ENCODE assay signal across 31 cellular contexts in the genomic region with DNA sequence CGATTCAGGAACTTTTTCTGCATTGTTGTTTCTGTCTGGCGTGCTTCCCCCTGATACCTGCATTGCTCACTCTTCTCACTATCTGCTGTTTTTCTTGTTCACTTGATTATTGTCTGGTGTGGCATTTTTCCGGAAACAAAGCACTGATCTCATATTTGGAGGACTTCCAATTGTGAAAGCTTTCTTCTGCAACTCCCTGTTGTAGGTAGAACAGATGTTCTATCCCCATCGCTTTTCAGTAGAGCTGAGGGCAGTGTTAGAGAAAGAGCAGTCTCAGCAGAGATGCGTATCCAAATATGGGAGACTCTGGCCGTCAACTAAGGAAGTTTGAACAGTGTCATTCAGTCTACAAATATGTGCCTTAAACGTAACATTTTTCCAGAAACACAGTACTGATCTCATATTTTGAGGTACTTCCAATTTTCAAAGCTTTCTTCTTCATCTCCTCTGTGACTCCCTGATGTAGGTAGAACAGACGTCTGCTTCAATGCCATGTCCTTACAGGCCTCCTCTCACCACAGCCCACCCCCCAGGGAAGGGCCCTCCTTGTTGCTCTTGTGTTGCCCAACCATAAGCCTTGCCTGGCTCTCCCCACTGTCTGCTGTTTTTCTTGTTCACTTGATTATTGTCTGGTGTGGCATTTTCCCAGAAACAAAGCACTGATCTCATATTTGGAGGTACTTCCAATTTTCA. TPM values are rescaled to one million over a fixed set of nuclear protein-coding genes. Genes with fewer than 3 reads are reported as not detected.
DNase-seq lines count a peak whose midpoint lies in the region; ATAC-seq, FAIRE-seq and TF ChIP-seq lines count a peak whose summit lies in the region.
"Had no signal": no experiment of that assay in that cellular context is flagged by ENCODE, and none has a peak within 500 bp of the region (broad histone marks: within the 10 kb centered on the region; RNA-seq: fewer than 3 reads in every experiment).

No MANE protein-coding gene starts in this region.

- no peaks in the 10 kb centered on the region for H3K27me3 ChIP-seq in right cardiac atrium (ENCODE audit: control insufficient read depth, insufficient read depth)
- H3K27me3 ChIP-seq in HepG2 (ENCODE audit: control insufficient read depth in 1 of 2, insufficient read depth in 2 of 2, low read length in 2 of 2) = no peaks in the 10 kb centered on the region
- H3K27me3 ChIP-seq in GM23338 (ENCODE audit: insufficient read depth) = no peaks in the 10 kb centered on the region
- H3K27me3 ChIP-seq: BLaER1 treated with 17β-estradiol and CSF1 and Interleukin-3, amounts not matched to agents 10 nM and 100 nM; ovary; upper lobe of right lung had no signal

- intact Hi-C loops in right cardiac atrium (cut with DNase I) (no loop called here), Right ventricle myocardium inferior (cut with DNase I) (no loop called here), HepG2 (cut with micrococcal nuclease; ENCODE audit: unreplicated experiment) (no loop called here)

- H3K4me2 ChIP-seq in HepG2 (ENCODE audit: low read depth, low read length) = no peak overlapping the region
- no peak overlapping the region for H3K4me2 ChIP-seq in GM23338
- H3K4me2 ChIP-seq: BLaER1 treated with 17β-estradiol and CSF1 and Interleukin-3, amounts not matched to agents 10 nM and 100 nM had no signal

- no peak overlapping the region for H3K9ac ChIP-seq in HepG2 (ENCODE audit: insufficient read depth, low read depth, low read length)
- H3K9ac ChIP-seq: BLaER1 treated with 17β-estradiol and CSF1 and Interleukin-3, amounts not matched to agents 10 nM and 100 nM had no signal

- TF ChIP-seq EP300 in HepG2 (IDR thresholded peaks at IDR 0.05; ENCODE audit: low read depth in 2 of 2, low read length in 2 of 2) = no peak
- no peak for TF ChIP-seq EP300 in HepG2 (CRISPR knock-in tag; IDR thresholded peaks at IDR 0.05; ENCODE audit: borderline replicate concordance)

- H3K36me3 ChIP-seq in HepG2 (replicated peaks in 1 of 2; ENCODE audit: control insufficient read depth in 1 of 2, insufficient read depth in 2 of 2, low read length in 2 of 2) (no peaks in the 10 kb centered on the region), GM23338 (ENCODE audit: insufficient read depth) (0 out of 2 replicates have a peak, but pooled peaks cover 3% of the 10 kb centered on the region)
- H3K36me3 ChIP-seq: ovary had no signal

- H4K20me1 ChIP-seq in HepG2 (ENCODE audit: insufficient read depth, low read length) (no peaks in the 10 kb centered on the region), GM23338 (replicated peaks; ENCODE audit: insufficient read depth) (no peaks in the 10 kb centered on the region)
- H4K20me1 ChIP-seq: BLaER1 treated with 17β-estradiol and CSF1 and Interleukin-3, amounts not matched to agents 10 nM and 100 nM had no signal

- H3K4me1 ChIP-seq in right cardiac atrium (ENCODE audit: control insufficient read depth, insufficient read depth, low read length) (peaks cover 2% of the 10 kb centered on the region), HepG2 (ENCODE audit: insufficient read depth, low read length) (no peaks in the 10 kb centered on the region), GM23338 (ENCODE audit: insufficient read depth) (peaks cover 4% of the 10 kb centered on the region; the same call in 1 of the 2 replicates)
- H3K4me1 ChIP-seq: BLaER1 treated with 17β-estradiol and CSF1 and Interleukin-3, amounts not matched to agents 10 nM and 100 nM; upper lobe of right lung had no signal

- DNase-seq in right cardiac atrium = no peak
- no peak for DNase-seq in Right ventricle myocardium inferior (ENCODE audit: missing footprints)
- peak; percentile 66 for DNase-seq in choroid plexus epithelial cell (ENCODE audit: low read depth)
- no peak for DNase-seq in HepG2 (ENCODE audit: low spot score)
- no peak for DNase-seq in putamen (ENCODE audit: low spot score)
- DNase-seq in GM23338 (ENCODE audit: low spot score) = no peak
- DNase-seq in NCI-H2081 (lab: John Stamatoyannopoulos, UW) = no peak
- DNase-seq: activated CD4-positive, alpha-beta T cell treated with anti-CD3 and anti-CD28 coated beads, Interleukin-2, amount 50 U/mL, for 4 hours; activated naive CD4-positive, alpha-beta T cell treated with anti-CD3 and anti-CD28 coated beads, Interleukin-2, amount 50 U/mL, for 16 hours; amygdala; caudate nucleus; COR-L47; DND-41; NCI-H1930; NCI-H82; OCI-M1; ovary; SW 1271; T1000; upper lobe of right lung had no signal

- in situ Hi-C loops in HepG2 (cut with HindIII; ENCODE audit: extremely low pct_ligation_motif_present, low pct_unique_long_range_greater_than_20kb) = no loop called here

- peak; percentile 30 to 40 for ATAC-seq in right cardiac atrium
- ATAC-seq in Right ventricle myocardium inferior = no peak
- ATAC-seq in HepG2 = peak; percentile 7; the same call in 1 of the 3 replicates
- ATAC-seq in GM23338 = no peak
- no peak for ATAC-seq in HG02840 (IDR thresholded peaks at IDR 0.05; ENCODE audit: low FRiP score, unreplicated experiment)
- ATAC-seq: GM12878; natural killer cell treated with Interleukin-12 subunit alpha and Interleukin-12 subunit beta and Interleukin-15 and Interleukin-18, amount 100 ng/mL, for 72 hours; WTC11 had no signal

- H3K4me3 ChIP-seq in right cardiac atrium (ENCODE audit: low read length) = no peak overlapping the region
- no peak overlapping the region for H3K4me3 ChIP-seq in choroid plexus epithelial cell (ENCODE audit: low read depth, low read length)
- no peak overlapping the region for H3K4me3 ChIP-seq in HepG2 (replicated peaks in 1 of 3; ENCODE audit: insufficient read depth in 1 of 3, low read depth in 2 of 3, low read length in 3 of 3)
- no peak overlapping the region for H3K4me3 ChIP-seq in GM23338
- H3K4me3 ChIP-seq: BLaER1 treated with 17β-estradiol and CSF1 and Interleukin-3, amounts not matched to agents 10 nM and 100 nM; GM12878; ovary; upper lobe of right lung had no signal

- no peaks in the 10 kb centered on the region for H3F3A ChIP-seq in GM23338 (replicated peaks; ENCODE audit: low read depth)

- H3K9me3 ChIP-seq in right cardiac atrium (ENCODE audit: control insufficient read depth, low read length) (no peaks in the 10 kb centered on the region), HepG2 (ENCODE audit: low read length) (no peaks in the 10 kb centered on the region)
- H3K9me3 ChIP-seq: BLaER1 treated with 17β-estradiol and CSF1 and Interleukin-3, amounts not matched to agents 10 nM and 100 nM; ovary; upper lobe of right lung had no signal

- no peak overlapping the region for H2AFZ ChIP-seq in HepG2 (ENCODE audit: low read length)
- no peak overlapping the region for H2AFZ ChIP-seq in GM23338

- 45% methylated on average over 8 of the region's 8 CpGs for WGBS in right cardiac atrium
- WGBS in HepG2 (ENCODE audit: low lambda C conversion rate) = 60% methylated on average over 7 of the region's 8 CpGs

- POLR2A ChIA-PET in HepG2 (lab: Yijun Ruan, JAX) = no interaction called here

- peaks cover 2% of the 10 kb centered on the region; the same call in 1 of the 3 replicates for H3K36me3 Mint-ChIP-seq in GM23338 (ENCODE audit: low read depth)

- TF ChIP-seq CTCF in choroid plexus epithelial cell (conservative IDR thresholded peaks at IDR 0.05; ENCODE audit: low read depth, low read length) (no peak), HepG2 (CRISPR knock-in tag; IDR thresholded peaks at IDR 0.05) (no peak), GM23338 (conservative IDR thresholded peaks at IDR 0.05; ENCODE audit: low read depth in 2 of 2) (no peak)

- no peak for TF ChIP-seq RAD21 in HepG2 (CRISPR knock-in tag; IDR thresholded peaks at IDR 0.05)

- no TSS peak for BruUV-seq in HepG2 (replicated peaks; lab: Mats Ljungman, UMichigan)

- H3K27ac ChIP-seq in right cardiac atrium (ENCODE audit: low read length) = no peak overlapping the region
- no peak overlapping the region for H3K27ac ChIP-seq in HepG2 (ENCODE audit: extremely low read length, insufficient read depth, low read length)
- H3K27ac ChIP-seq in GM23338 (ENCODE audit: low read depth) = no peak overlapping the region
- H3K27ac ChIP-seq: BLaER1 treated with 17β-estradiol and CSF1 and Interleukin-3, amounts not matched to agents 10 nM and 100 nM; HL-60; ovary; upper lobe of right lung had no signal

- CTCF ChIA-PET in HepG2 (lab: Yijun Ruan, JAX; ENCODE audit: low intra/inter-chr PET ratio, low total read pairs) = no interaction called here

- no peak for FAIRE-seq in HepG2 (lab: Jason Lieb, UNC)
- FAIRE-seq: GM12878, H54 had no signal

- H3K79me2 ChIP-seq in HepG2 (ENCODE audit: insufficient read depth, low read length) (no peaks in the 10 kb centered on the region), GM23338 (replicated peaks; ENCODE audit: insufficient read depth) (no peaks in the 10 kb centered on the region)

- H3K4me1 Mint-ChIP-seq in GM23338 = peaks cover 9% of the 10 kb centered on the region
- H3K4me1 Mint-ChIP-seq: mesothelial cell of epicardium had no signal

- 0 out of 2 replicates have a peak, but pooled peaks cover 3% of the 10 kb centered on the region for H3K9me2 ChIP-seq in GM23338 (ENCODE audit: insufficient read depth)

- H3K27ac Mint-ChIP-seq in GM23338 = no peak overlapping the region
- H3K27ac Mint-ChIP-seq: activated T-helper 1 cell treated with anti-CD3 and anti-CD28 coated beads, Interleukin-12 subunit alpha, Interleukin-12 subunit beta, Interleukin-2, Interleukin-4 antibody, amounts not matched to agents 30 ng/mL and 10 ng/mL and 1 ng/mL, durations not matched to agents 14 hours and 24 hours and 36 hours; dendritic cell treated with granulocyte-macrophage colony-stimulating factor and Interleukin-4, amounts not matched to agents 40 ng/mL and 50 ng/mL, for 4 days; mesothelial cell of epicardium; natural killer cell treated with Interleukin-12 subunit alpha and Interleukin-12 subunit beta and Interleukin-15 and Interleukin-18, amount 100 ng/mL, for 72 hours; WTC11 had no signal

- no peaks in the 10 kb centered on the region for H3K9me3 Mint-ChIP-seq in GM23338
- H3K9me3 Mint-ChIP-seq: activated T-helper 1 cell treated with anti-CD3 and anti-CD28 coated beads, Interleukin-12 subunit alpha, Interleukin-12 subunit beta, Interleukin-2, Interleukin-4 antibody, amounts not matched to agents 30 ng/mL and 10 ng/mL and 1 ng/mL, durations not matched to agents 14 hours and 24 hours and 36 hours; dendritic cell treated with granulocyte-macrophage colony-stimulating factor and Interleukin-4, amounts not matched to agents 40 ng/mL and 50 ng/mL, for 4 days had no signal

- TF ChIP-seq POLR2A in HepG2 (IDR thresholded peaks at IDR 0.05; ENCODE audit: insufficient read depth in 1 of 2, low read depth in 2 of 2, low read length in 2 of 2) = no peak

- peaks cover 2% of the 10 kb centered on the region for H3K27me3 Mint-ChIP-seq in GM23338 (ENCODE audit: insufficient read depth, low read depth, poor library complexity)
- H3K27me3 Mint-ChIP-seq: natural killer cell treated with Interleukin-12 subunit alpha and Interleukin-12 subunit beta and Interleukin-15 and Interleukin-18, amount 100 ng/mL, for 72 hours had no signal

- no peak overlapping the region for H3K4me3 Mint-ChIP-seq in GM23338
- H3K4me3 Mint-ChIP-seq: activated T-helper 1 cell treated with anti-CD3 and anti-CD28 coated beads, Interleukin-12 subunit alpha, Interleukin-12 subunit beta, Interleukin-2, Interleukin-4 antibody, amounts not matched to agents 30 ng/mL and 10 ng/mL and 1 ng/mL, durations not matched to agents 14 hours and 24 hours and 36 hours; dendritic cell treated with granulocyte-macrophage colony-stimulating factor and Interleukin-4, amounts not matched to agents 40 ng/mL and 50 ng/mL, for 4 days; mesothelial cell of epicardium; natural killer cell treated with Interleukin-12 subunit alpha and Interleukin-12 subunit beta and Interleukin-15 and Interleukin-18, amount 100 ng/mL, for 72 hours; WTC11 had no signal

RNA-seq across cellular contexts. Expression of a gene that starts 27.1 kb away (rescaled TPM):
- not detected for total RNA-seq in right cardiac atrium
- polyA plus RNA-seq in right cardiac atrium = not detected
- not detected for total RNA-seq in Right ventricle myocardium inferior
- total RNA-seq in HepG2 (2016; rRNA removed; fragmentation: Illumina TruSeq; extraction: Trizol) = not detected in 2 replicates
- not detected in 2 replicates for total RNA-seq in HepG2 (2016; cell fraction: cytosol; rRNA removed; fragmentation: Illumina TruSeq; extraction: Trizol; ENCODE audit: low read depth)
- total RNA-seq in HepG2 (2016; cell fraction: insoluble cytoplasmic fraction; rRNA removed; fragmentation: Illumina TruSeq; extraction: Trizol) = not detected in 2 replicates
- total RNA-seq in HepG2 (2016; cell fraction: membrane; rRNA removed; fragmentation: Illumina TruSeq; extraction: Trizol) = not detected in 2 replicates
- total RNA-seq in HepG2 (2016; cell fraction: nucleus; rRNA removed; fragmentation: Illumina TruSeq; extraction: Trizol) = not detected in 2 replicates
- polyA plus RNA-seq in HepG2 (2011; rRNA removed) = not detected in 2 replicates
- not detected in 2 replicates for polyA plus RNA-seq in HepG2 (2011; cell fraction: cytosol; rRNA removed)
- polyA plus RNA-seq in HepG2 (2011; cell fraction: nucleus; rRNA removed) = not detected in 2 replicates
- polyA plus RNA-seq in HepG2 (2012) = not detected in 2 replicates
- polyA plus RNA-seq in HepG2 (2016; cell fraction: cytosol; fragmentation: Illumina TruSeq; extraction: Trizol; ENCODE audit: low read depth) = not detected in 2 replicates
- polyA plus RNA-seq in HepG2 (2016; cell fraction: insoluble cytoplasmic fraction; fragmentation: Illumina TruSeq; extraction: Trizol; ENCODE audit: low read depth) = not detected in 2 replicates
- polyA plus RNA-seq in HepG2 (2016; cell fraction: membrane; fragmentation: Illumina TruSeq; extraction: Trizol; ENCODE audit: low read depth) = not detected in 2 replicates
- not detected in 2 replicates for polyA plus RNA-seq in HepG2 (2016; cell fraction: nucleus; fragmentation: Illumina TruSeq; extraction: Trizol; ENCODE audit: insufficient read depth, low read depth)
- polyA minus RNA-seq in HepG2 (2011; rRNA and poly(A)+ RNA removed; ENCODE audit: low replicate concordance) = not detected in 2 replicates
- not detected in 2 replicates for polyA minus RNA-seq in HepG2 (2011; cell fraction: cytosol; rRNA and poly(A)+ RNA removed)
- polyA minus RNA-seq in HepG2 (2011; cell fraction: nucleus; rRNA and poly(A)+ RNA removed) = not detected in 2 replicates
- 0.35 TPM in 1 of 2 replicates, not detected in the other for total RNA-seq in GM23338 (2014; rRNA removed; shearing (Covaris generic))
- not detected in 2 replicates for polyA plus RNA-seq in GM23338 (2016; fragmentation: Nextera tagmentation; extraction: Ambion mirVana)
- total RNA-seq: A673; activated T-helper 1 cell treated with anti-CD3 and anti-CD28 coated beads, Interleukin-12 subunit alpha, Interleukin-12 subunit beta, Interleukin-2, Interleukin-4 antibody, amounts not matched to agents 30 ng/mL and 10 ng/mL and 1 ng/mL, durations not matched to agents 14 hours and 24 hours and 36 hours; GM12878; mesothelial cell of epicardium; natural killer cell treated with Interleukin-12 subunit alpha and Interleukin-12 subunit beta and Interleukin-15 and Interleukin-18, amount 100 ng/mL, for 72 hours; ovary; upper lobe of right lung; WTC11 had no signal
- polyA plus RNA-seq: GM12878, ovary had no signal

Comparison
In these comparisons a context has a peak if more than half of its experiments do, and no peak if none do; other contexts are left out.
1. ATAC-seq: peak in right cardiac atrium (2 of 2) and HepG2 (single experiment); none in Right ventricle myocardium inferior (single experiment), GM23338 (single experiment) and HG02840 (single experiment).